8 cellular contexts compared by ENCODE assay signal in genomic region chr21:45880097-45881068, GRCh38.
DNase-seq lines count a peak whose midpoint lies in the region; ATAC-seq and TF ChIP-seq lines count a peak whose summit lies in the region.

No MANE protein-coding gene starts in this region.

- peak; percentile 52 to 70 (median 62) for DNase-seq in CD4-positive, alpha-beta T cell
- peak; percentile 53 for DNase-seq in HT1080 (ENCODE audit: low read depth)
- DNase-seq in Peyer's patch = peak; percentile 66 to 87 (median 71)
- peak; percentile 37 for DNase-seq in activated T-helper 1 cell treated with Interleukin-2 at 50 U/mL for 16 hours (ENCODE audit: low read depth)
- peak; percentile 56 for DNase-seq in fibroblast of the conjunctiva (ENCODE audit: low read depth)
- peak; percentile 18 for DNase-seq in occipital lobe (lab: John Stamatoyannopoulos, UW)
- DNase-seq in suprapubic skin (ENCODE audit: low spot score in 2 of 2) = peak in 1 of 2 donors; percentile 73

- H3K4me1 ChIP-seq in Peyer's patch (peaks cover 0 to 3% (median 0%) of the 10 kb centered on the region in 4 donors), suprapubic skin (peaks cover 13% of the 10 kb centered on the region)

- CTCF ChIA-PET in CD4-positive, alpha-beta T cell (lab: Charles Lee) = interaction anchor here (0.6 to 1.6 kb wide), 2 partner anchors 9 to 15 kb away, joined by 3 to 6 read pairs; no protein-coding TSS in a partner anchor

- TF ChIP-seq EP300 in suprapubic skin (IDR thresholded peaks at IDR 0.05) = no peak

- peaks cover 1% of the 10 kb centered on the region for H3K9me3 ChIP-seq in CD4-positive, alpha-beta T cell (ENCODE audit: control insufficient read depth, low read length)
- H3K9me3 ChIP-seq in Peyer's patch (no peaks in the 10 kb centered on the region), suprapubic skin (no peaks in the 10 kb centered on the region)

- H3K27ac ChIP-seq in CD4-positive, alpha-beta T cell (ENCODE audit: low read depth, low read length) = no peak overlapping the region
- H3K27ac ChIP-seq in Peyer's patch (no peak overlapping the region), suprapubic skin (no peak overlapping the region)

- intact Hi-C loops in CD4-positive, alpha-beta T cell (cut with DNase I, micrococcal nuclease) = loop anchor here (1.0 to 5.0 kb wide), 3 partner anchors 12 to 42 kb away; no protein-coding TSS in a partner anchor

- TF ChIP-seq POLR2A in Peyer's patch (IDR thresholded peaks at IDR 0.05) = no peak
- no peak for TF ChIP-seq POLR2A in suprapubic skin (IDR thresholded peaks at IDR 0.05)

- H3K27ac Mint-ChIP-seq in CD4-positive, alpha-beta T cell = peak overlapping the region; percentile 53

- H3K4me3 Mint-ChIP-seq in CD4-positive, alpha-beta T cell = peak overlapping the region; percentile 26

- H3K4me1 Mint-ChIP-seq in CD4-positive, alpha-beta T cell (ENCODE audit: low read depth) = peaks cover 66% of the 10 kb centered on the region

- no peaks in the 10 kb centered on the region for H3K36me3 ChIP-seq in Peyer's patch
- no peaks in the 10 kb centered on the region for H3K36me3 ChIP-seq in suprapubic skin

- TF ChIP-seq CTCF in CD4-positive, alpha-beta T cell (IDR thresholded peaks at IDR 0.05) = peak; percentile 65
- TF ChIP-seq CTCF in Peyer's patch (IDR thresholded peaks at IDR 0.05) = peak in 5 of 6 experiments; percentile 32 to 62 (median 48)
- TF ChIP-seq CTCF in suprapubic skin (IDR thresholded peaks at IDR 0.05) = peak; percentile 18 to 56

- H3K27me3 ChIP-seq in CD4-positive, alpha-beta T cell (ENCODE audit: control insufficient read depth, insufficient read depth, low read length) = no peaks in the 10 kb centered on the region
- H3K27me3 ChIP-seq in Peyer's patch (no peaks in the 10 kb centered on the region), suprapubic skin (no peaks in the 10 kb centered on the region)

- POLR2A ChIA-PET in CD4-positive, alpha-beta T cell (lab: Charles Lee) = interaction anchor here (0.9 kb wide), 2 partner anchors 9 to 43 kb away, joined by 3 to 6 read pairs; no protein-coding TSS in a partner anchor

- no peaks in the 10 kb centered on the region for H3K36me3 Mint-ChIP-seq in CD4-positive, alpha-beta T cell (ENCODE audit: low read depth)

- H3K27me3 Mint-ChIP-seq in CD4-positive, alpha-beta T cell = no peaks in the 10 kb centered on the region

- H3K4me3 ChIP-seq in Peyer's patch = no peak overlapping the region
- no peak overlapping the region for H3K4me3 ChIP-seq in suprapubic skin

- ATAC-seq in CD4-positive, alpha-beta T cell (ENCODE audit: poor library complexity) = peak; percentile 91
- no peak for ATAC-seq in GM21717 (IDR thresholded peaks at IDR 0.05; ENCODE audit: unreplicated experiment)

- no peaks in the 10 kb centered on the region for H3K9me3 Mint-ChIP-seq in CD4-positive, alpha-beta T cell

- WGBS in suprapubic skin = 45% methylated on average over 25 of the region's 29 CpGs
